In the genomic region with DNA sequence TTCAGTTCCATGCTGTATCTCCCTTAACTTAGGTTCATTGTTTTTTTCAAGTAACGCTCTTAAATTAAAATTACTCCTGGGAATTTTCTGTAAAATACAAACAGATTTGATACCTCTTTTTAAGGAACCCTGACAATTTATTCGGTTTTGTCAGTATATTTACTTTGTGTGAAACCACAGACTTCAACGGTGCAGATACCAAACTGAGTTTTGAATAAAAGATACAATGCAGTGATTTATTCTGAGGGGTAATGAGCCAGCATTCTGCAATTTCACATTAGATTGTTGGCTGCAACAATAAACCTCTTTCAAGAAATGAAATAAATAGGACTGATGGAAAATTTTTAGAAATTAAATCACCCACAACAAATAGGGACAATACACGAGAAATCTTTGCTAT, we compare ENCODE assay signal across 23 cellular contexts.
DNase-seq lines count a peak whose midpoint lies in the region; ATAC-seq, FAIRE-seq and TF ChIP-seq lines count a peak whose summit lies in the region.
"Had no signal": no experiment of that assay in that cellular context is flagged by ENCODE, and none has a peak within 500 bp of the region (broad histone marks: within the 10 kb centered on the region; RNA-seq: fewer than 3 reads in every experiment).

No MANE protein-coding gene starts in this region.

- H3K27ac ChIP-seq in astrocyte (ENCODE audit: low read depth, low read length): no peak overlapping the region

- H3K4me3 Mint-ChIP-seq in astrocyte (ENCODE audit: unreplicated experiment) (no peak overlapping the region), immature natural killer cell (no peak overlapping the region)
- H3K4me3 Mint-ChIP-seq: CD4-positive, alpha-beta T cell; GM23338 had no signal

- H3K36me3 Mint-ChIP-seq in astrocyte (ENCODE audit: low read depth, unreplicated experiment) (no peaks in the 10 kb centered on the region), immature natural killer cell (no peaks in the 10 kb centered on the region)

- H3K36me3 ChIP-seq in astrocyte (ENCODE audit: insufficient read depth, low read length): no peaks in the 10 kb centered on the region
- H3K36me3 ChIP-seq: BE2C had no signal

- H3K27me3 Mint-ChIP-seq in astrocyte (ENCODE audit: low read depth, unreplicated experiment) (no peaks in the 10 kb centered on the region), immature natural killer cell (ENCODE audit: low read depth in 3 of 3) (no peaks in the 10 kb centered on the region)
- H3K27me3 Mint-ChIP-seq: CD4-positive, alpha-beta T cell had no signal

- H3K4me3 ChIP-seq in astrocyte (ENCODE audit: insufficient read depth, low read depth, low read length): no peak overlapping the region
- H3K4me3 ChIP-seq: GM23338 had no signal

- H4K20me1 ChIP-seq in astrocyte (ENCODE audit: insufficient read depth, low read length): no peaks in the 10 kb centered on the region

- H3K9ac ChIP-seq in astrocyte (ENCODE audit: low read length): no peak overlapping the region

- H3K79me2 ChIP-seq in astrocyte (ENCODE audit: insufficient read depth, low read length): no peaks in the 10 kb centered on the region

- no peak overlapping the region for H2AFZ ChIP-seq in astrocyte (ENCODE audit: low read depth, low read length)
- H2AFZ ChIP-seq: GM23338 had no signal

- peaks cover 2% of the 10 kb centered on the region for H3K4me1 Mint-ChIP-seq in astrocyte (ENCODE audit: low read depth, unreplicated experiment)
- no peaks in the 10 kb centered on the region for H3K4me1 Mint-ChIP-seq in immature natural killer cell
- H3K4me1 Mint-ChIP-seq: GM23338 had no signal

- DNase-seq in COLO829 (ENCODE audit: low spot score): peak; percentile 22
- DNase-seq in astrocyte (ENCODE audit: low read depth): peak; percentile 78
- DNase-seq in frontal cortex (ENCODE audit: low spot score in 2 of 2): no peak
- DNase-seq in putamen (ENCODE audit: low spot score): peak; percentile 45
- DNase-seq in immature natural killer cell: no peak
- DNase-seq: 8988T; BE2C; CD4-positive, alpha-beta T cell; DMS153; GDM1; NCI-H1105; NCI-H1694; NCI-H2081 treated with DMSO at 0.1 percent for 48 hours; NCI-H446 treated with DMSO at 0.1 percent for 48 hours; NCI-H69; NK-92 treated with Interleukin-12 subunit alpha and Interleukin-12 subunit beta, amount 100 ng/mL, for 24 hours; RPMI8226; SHP77 treated with DMSO at 0.1 percent for 48 hours had no signal

- H3K9me3 Mint-ChIP-seq in astrocyte (ENCODE audit: unreplicated experiment) (no peaks in the 10 kb centered on the region), immature natural killer cell (peaks cover 11 to 45% (median 20%) of the 10 kb centered on the region in 6 donors)

- no peak for ATAC-seq in GM18502 (IDR thresholded peaks at IDR 0.05; ENCODE audit: poor library complexity, unreplicated experiment)
- ATAC-seq in HG03196 (IDR thresholded peaks at IDR 0.05; ENCODE audit: unreplicated experiment): no peak
- ATAC-seq in GM21360 (IDR thresholded peaks at IDR 0.05; ENCODE audit: unreplicated experiment): no peak
- ATAC-seq: GM23338, HCT116 had no signal

- FAIRE-seq in astrocyte (lab: Jason Lieb, UNC) (no peak), frontal cortex (lab: Jason Lieb, UNC) (peak; percentile 48)

- no peaks in the 10 kb centered on the region for H3K27me3 ChIP-seq in astrocyte (ENCODE audit: insufficient read depth, low read length)
- H3K27me3 ChIP-seq: BE2C had no signal

- H3K4me2 ChIP-seq in astrocyte (ENCODE audit: low read length): no peak overlapping the region
- H3K4me2 ChIP-seq: GM23338 had no signal

- H3K27ac Mint-ChIP-seq in astrocyte (ENCODE audit: unreplicated experiment) (no peak overlapping the region), immature natural killer cell (no peak overlapping the region)
- H3K27ac Mint-ChIP-seq: CD4-positive, alpha-beta T cell; GM23338 had no signal

- peaks cover 6% of the 10 kb centered on the region for H3K4me1 ChIP-seq in astrocyte (ENCODE audit: insufficient read depth, low read length)
- H3K4me1 ChIP-seq: BE2C had no signal

- H3K9me3 ChIP-seq in astrocyte (ENCODE audit: insufficient read depth, low read depth, low read length): no peaks in the 10 kb centered on the region
- H3K9me3 ChIP-seq: BE2C had no signal

- TF ChIP-seq CTCF in astrocyte (IDR thresholded peaks at IDR 0.05; ENCODE audit: insufficient read depth, low read depth, low read length): no peak

Comparison
In these comparisons a context has a peak if more than half of its experiments do, and no peak if none do; other contexts are left out.
1. DNase-seq: peak in COLO829 (single experiment), astrocyte (single experiment) and putamen (single experiment); none in frontal cortex (0 of 2) and immature natural killer cell (0 of 3).